ENCODE assay signal across 28 cellular contexts in genomic region chr14:43900173-43900655, GRCh38.
DNase-seq lines count a peak whose midpoint lies in the region; ATAC-seq and TF ChIP-seq lines count a peak whose summit lies in the region.
"Had no signal": no experiment of that assay in that cellular context is flagged by ENCODE, and none has a peak within 500 bp of the region (broad histone marks: within the 10 kb centered on the region; RNA-seq: fewer than 3 reads in every experiment).

No MANE protein-coding gene starts in this region.

- H3K27me3 ChIP-seq in GM23338 (ENCODE audit: insufficient read depth) (no peaks in the 10 kb centered on the region), mesenchymal stem cell (ENCODE audit: control insufficient read depth in 1 of 2, insufficient read depth in 1 of 2, low read length in 2 of 2) (no peaks in the 10 kb centered on the region)
- H3K27me3 ChIP-seq: BLaER1, ovary, Peyer's patch had no signal

- H4K20me1 ChIP-seq in GM23338 (replicated peaks; ENCODE audit: insufficient read depth), result no peaks in the 10 kb centered on the region
- H4K20me1 ChIP-seq: BLaER1 had no signal

- peak; percentile 10 for DNase-seq in GM23338 (ENCODE audit: low spot score)
- DNase-seq in NCI-H748 (lab: John Stamatoyannopoulos, UW; ENCODE audit: unreplicated experiment), result peak; percentile 39
- no peak for DNase-seq in WTC11 (ENCODE audit: low spot score)
- no peak for DNase-seq in SKM-1 treated with dmso at 0.1 percent for 144 hours (lab: John Stamatoyannopoulos, UW; ENCODE audit: unreplicated experiment)
- no peak for DNase-seq in NCI-H187 (lab: John Stamatoyannopoulos, UW)
- no peak for DNase-seq in mesenchymal stem cell
- DNase-seq: activated CD4-positive, alpha-beta T cell treated with anti-CD3 and anti-CD28 coated beads for 36 hours; activated CD8-positive, alpha-beta memory T cell treated with anti-CD3 and anti-CD28 coated beads for 24 hours; activated gamma-delta T cell treated with Interleukin-2 at 50 U/mL for 16 hours; activated naive CD8-positive, alpha-beta T cell treated with anti-CD3 and anti-CD28 coated beads, Interleukin-2, amount 50 U/mL, for 24 hours; activated T-cell treated with anti-CD3 and anti-CD28 coated beads, Interleukin-2, amount 50 U/mL, for 24 hours; glutamatergic neuron; IMR-90; naive thymus-derived CD8-positive, alpha-beta T cell; NCI-H1436 treated with DMSO at 0.1 percent for 48 hours; ovary; Peyer's patch; right cardiac atrium; stimulated activated naive CD4-positive, alpha-beta T cell treated with Interleukin-2 at 50 U/mL for 16 hours; T-helper 1 cell had no signal

- no peak overlapping the region for H2BK120ac ChIP-seq in mesenchymal stem cell (ENCODE audit: low read depth, low read length)

- H3K27me3 Mint-ChIP-seq in GM23338 (ENCODE audit: insufficient read depth, low read depth, poor library complexity) (no peaks in the 10 kb centered on the region), WTC11 (ENCODE audit: low read depth) (no peaks in the 10 kb centered on the region)
- H3K27me3 Mint-ChIP-seq: activated CD4-positive, alpha-beta T cell treated with anti-CD3 and anti-CD28 coated beads for 36 hours; activated naive CD8-positive, alpha-beta T cell treated with anti-CD3 and anti-CD28 coated beads, Interleukin-2, amount 50 U/mL, for 24 hours; activated T-cell treated with anti-CD3 and anti-CD28 coated beads, Interleukin-2, amount 50 U/mL, for 24 hours; brain; memory B cell; naive thymus-derived CD8-positive, alpha-beta T cell had no signal

- H3K9me2 ChIP-seq in GM23338 (ENCODE audit: insufficient read depth), result no peaks in the 10 kb centered on the region; the same call in 1 of the 2 replicates

- H3K9ac ChIP-seq in mesenchymal stem cell (ENCODE audit: low read length), result no peak overlapping the region
- H3K9ac ChIP-seq: BLaER1 had no signal

- H3K18ac ChIP-seq in mesenchymal stem cell (ENCODE audit: low read depth in 1 of 2, low read length in 2 of 2), result no peak overlapping the region

- H3K4me1 ChIP-seq in GM23338 (ENCODE audit: insufficient read depth) (peaks cover 17% of the 10 kb centered on the region), mesodermal cell (ENCODE audit: control insufficient read depth, insufficient read depth, low read length, poor library complexity, severe bottlenecking) (no peaks in the 10 kb centered on the region), mesenchymal stem cell (ENCODE audit: control insufficient read depth, insufficient read depth, low read depth, low read length) (no peaks in the 10 kb centered on the region)
- H3K4me1 ChIP-seq: BLaER1, HAP-1 had no signal

- WGBS in mesodermal cell (ENCODE audit: insufficient coverage in 2 of 2), 2 experiments, result 63 to 80% methylated on average over 1 of the region's 2 CpGs
- 66% methylated on average over 2 of the region's 2 CpGs for WGBS in mesenchymal stem cell

- no peak overlapping the region for H4K8ac ChIP-seq in mesenchymal stem cell (ENCODE audit: low read length)

- H3K4me2 ChIP-seq in GM23338 (no peak overlapping the region), mesenchymal stem cell (ENCODE audit: low read length, poor library complexity, severe bottlenecking) (no peak overlapping the region)
- H3K4me2 ChIP-seq: BLaER1 had no signal

- TF ChIP-seq CTCF in GM23338 (conservative IDR thresholded peaks at IDR 0.05; ENCODE audit: low read depth in 2 of 2) (no peak), WTC11 (IDR thresholded peaks at IDR 0.05) (no peak)

- H2BK5ac ChIP-seq in mesenchymal stem cell (ENCODE audit: low read depth, low read length, poor library complexity, severe bottlenecking), result no peak overlapping the region

- H3K4me3 Mint-ChIP-seq in GM23338, result no peak overlapping the region
- H3K4me3 Mint-ChIP-seq in WTC11, result no peak overlapping the region
- H3K4me3 Mint-ChIP-seq: activated CD4-positive, alpha-beta T cell treated with anti-CD3 and anti-CD28 coated beads for 36 hours; activated naive CD8-positive, alpha-beta T cell treated with anti-CD3 and anti-CD28 coated beads, Interleukin-2, amount 50 U/mL, for 24 hours; activated T-cell treated with anti-CD3 and anti-CD28 coated beads, Interleukin-2, amount 50 U/mL, for 24 hours; brain; memory B cell; naive thymus-derived CD8-positive, alpha-beta T cell had no signal

- no peak overlapping the region for H2BK12ac ChIP-seq in mesenchymal stem cell (ENCODE audit: low read length in 2 of 2)

- H3K27ac ChIP-seq in GM23338 (ENCODE audit: low read depth) (no peak overlapping the region), mesodermal cell (ENCODE audit: low read depth, low read length, severe bottlenecking) (peak overlapping the region; percentile 16), mesenchymal stem cell (ENCODE audit: low read length, poor library complexity, severe bottlenecking) (no peak overlapping the region)
- H3K27ac ChIP-seq: BLaER1, epithelial cell of prostate, ovary, thoracic aorta had no signal

- no peaks in the 10 kb centered on the region for H3F3A ChIP-seq in GM23338 (replicated peaks; ENCODE audit: low read depth)

- H3K4ac ChIP-seq in mesenchymal stem cell (ENCODE audit: low read depth in 1 of 2, low read length in 2 of 2), result no peak overlapping the region

- ATAC-seq in GM23338 (no peak; the same call in 2 of the 3 replicates), WTC11 (0 out of 2 replicates have a peak, but pooled peaks have one; percentile 22), HG03159 (IDR thresholded peaks at IDR 0.05; ENCODE audit: unreplicated experiment) (no peak)
- ATAC-seq: activated CD4-positive, alpha-beta T cell treated with anti-CD3 and anti-CD28 coated beads for 36 hours; activated naive CD8-positive, alpha-beta T cell treated with anti-CD3 and anti-CD28 coated beads, Interleukin-2, amount 50 U/mL, for 24 hours; naive thymus-derived CD8-positive, alpha-beta T cell; right cardiac atrium had no signal

- H3K9me3 Mint-ChIP-seq in GM23338, result peaks cover under 1% of the 10 kb centered on the region; the same call in 1 of the 3 replicates
- peaks cover 9% of the 10 kb centered on the region for H3K9me3 Mint-ChIP-seq in WTC11
- H3K9me3 Mint-ChIP-seq: activated naive CD8-positive, alpha-beta T cell treated with anti-CD3 and anti-CD28 coated beads, Interleukin-2, amount 50 U/mL, for 24 hours; memory B cell had no signal

- CTCF ChIA-PET in WTC11 (lab: Charles Lee), result no interaction called here

- H3K79me2 ChIP-seq in GM23338 (replicated peaks; ENCODE audit: insufficient read depth), result no peaks in the 10 kb centered on the region

- no peak overlapping the region for H3K23ac ChIP-seq in mesenchymal stem cell (ENCODE audit: low read length in 2 of 2)

- H2AK5ac ChIP-seq in mesenchymal stem cell (ENCODE audit: low read length, severe bottlenecking), result no peak overlapping the region

- POLR2A ChIA-PET in WTC11 (lab: Charles Lee), result no interaction called here

- H3K36me3 ChIP-seq in GM23338 (ENCODE audit: insufficient read depth), result no peaks in the 10 kb centered on the region
- no peaks in the 10 kb centered on the region for H3K36me3 ChIP-seq in mesodermal cell (ENCODE audit: control insufficient read depth, insufficient read depth, low read length)
- H3K36me3 ChIP-seq in mesenchymal stem cell (ENCODE audit: control insufficient read depth in 1 of 2, insufficient read depth in 2 of 2, low read depth in 1 of 2, low read length in 2 of 2), result no peaks in the 10 kb centered on the region
- H3K36me3 ChIP-seq: BLaER1, HAP-1, ovary, Peyer's patch, thoracic aorta had no signal

- H3K14ac ChIP-seq in mesenchymal stem cell (ENCODE audit: low read length in 2 of 2), result no peak overlapping the region

- peaks cover 11% of the 10 kb centered on the region for H3K4me1 Mint-ChIP-seq in GM23338
- peaks cover 7% of the 10 kb centered on the region for H3K4me1 Mint-ChIP-seq in WTC11
- H3K4me1 Mint-ChIP-seq: activated CD4-positive, alpha-beta T cell treated with anti-CD3 and anti-CD28 coated beads for 36 hours; activated naive CD8-positive, alpha-beta T cell treated with anti-CD3 and anti-CD28 coated beads, Interleukin-2, amount 50 U/mL, for 24 hours; memory B cell; naive thymus-derived CD8-positive, alpha-beta T cell had no signal

- H3K27ac Mint-ChIP-seq in GM23338, result peak overlapping the region; percentile 76
- no peak overlapping the region; the same call in 1 of the 2 replicates for H3K27ac Mint-ChIP-seq in WTC11
- H3K27ac Mint-ChIP-seq: activated CD4-positive, alpha-beta T cell treated with anti-CD3 and anti-CD28 coated beads for 36 hours; activated naive CD8-positive, alpha-beta T cell treated with anti-CD3 and anti-CD28 coated beads, Interleukin-2, amount 50 U/mL, for 24 hours; activated T-cell treated with anti-CD3 and anti-CD28 coated beads, Interleukin-2, amount 50 U/mL, for 24 hours; memory B cell; naive thymus-derived CD8-positive, alpha-beta T cell had no signal

- H2AFZ ChIP-seq in GM23338, result 0 out of 2 replicates have a peak overlapping the region, but pooled peaks have one; percentile 54
- H2AFZ ChIP-seq in mesenchymal stem cell (ENCODE audit: low read depth, low read length), result no peak overlapping the region

- H3K36me3 Mint-ChIP-seq in GM23338 (ENCODE audit: low read depth), result no peaks in the 10 kb centered on the region
- H3K36me3 Mint-ChIP-seq in WTC11, result no peaks in the 10 kb centered on the region; the same call in 1 of the 2 replicates
- H3K36me3 Mint-ChIP-seq: brain; memory B cell; naive thymus-derived CD8-positive, alpha-beta T cell had no signal

- H3K4me3 ChIP-seq in GM23338, result no peak overlapping the region
- H3K4me3 ChIP-seq in mesodermal cell (ENCODE audit: extremely low read depth, insufficient read depth, low read length, poor library complexity, severe bottlenecking), result no peak overlapping the region
- no peak overlapping the region for H3K4me3 ChIP-seq in mesenchymal stem cell (ENCODE audit: insufficient read depth in 1 of 2, low read depth in 1 of 2, low read length in 2 of 2)
- H3K4me3 ChIP-seq: BLaER1, HAP-1, ovary, Peyer's patch, thoracic aorta had no signal

- no peak overlapping the region for H4K91ac ChIP-seq in mesenchymal stem cell (ENCODE audit: low read length)

- H3K79me1 ChIP-seq in mesenchymal stem cell (replicated peaks; ENCODE audit: low read length, poor library complexity, severe bottlenecking), result no peaks in the 10 kb centered on the region

- no peaks in the 10 kb centered on the region for H3K9me3 ChIP-seq in mesodermal cell (ENCODE audit: control insufficient read depth, low read length)
- H3K9me3 ChIP-seq in mesenchymal stem cell (ENCODE audit: control insufficient read depth, low read length), result no peaks in the 10 kb centered on the region
- H3K9me3 ChIP-seq: BLaER1, HAP-1, ovary, Peyer's patch, thoracic aorta had no signal

- H2BK15ac ChIP-seq in mesenchymal stem cell (ENCODE audit: low read depth, poor library complexity, severe bottlenecking), result no peak overlapping the region

TF ChIP-seq in GM23338, 12 proteins besides CTCF, POLR2A, EP300 and RAD21 (continues in another document):
- no peak for TF ChIP-seq CREB1 (CRISPR knock-in tag; IDR thresholded peaks at IDR 0.05; ENCODE audit: low read depth)

TF ChIP-seq in WTC11, 78 proteins besides CTCF, POLR2A, EP300 and RAD21 (continues in another document):
- no peak for TF ChIP-seq NR1H2 (CRISPR knock-in tag; IDR thresholded peaks at IDR 0.05)

Comparison
In these comparisons a context has a peak if more than half of its experiments do, and no peak if none do; other contexts are left out.
1. DNase-seq: peak in GM23338 (single experiment) and NCI-H748 (single experiment); none in WTC11 (single experiment), SKM-1 treated with dmso at 0.1 percent for 144 hours (single experiment), NCI-H187 (0 of 2) and mesenchymal stem cell (single experiment).